ENCODE assay signal across 3 cellular contexts in the genomic region with DNA sequence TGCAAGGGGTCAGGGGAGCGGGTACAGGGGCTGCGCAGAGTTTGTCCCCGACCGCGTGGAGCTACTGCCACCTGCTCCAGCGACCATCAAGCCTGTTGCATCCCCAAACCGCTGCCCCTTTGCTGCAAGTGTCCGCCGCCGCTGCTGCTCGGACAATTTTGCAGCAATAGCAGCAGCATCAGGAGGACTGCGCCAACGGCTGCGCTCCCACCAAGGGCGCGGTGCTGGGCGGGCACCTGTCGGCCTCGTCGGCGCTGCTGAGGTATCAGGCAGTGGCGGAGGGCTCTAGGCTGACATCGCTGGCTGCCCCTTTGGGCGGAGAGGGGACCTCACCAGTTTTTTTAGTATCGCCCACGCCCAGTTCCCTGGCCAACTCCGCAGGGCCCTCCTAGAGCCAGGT. TPM values are rescaled to one million over a fixed set of nuclear protein-coding genes. Genes with fewer than 3 reads are reported as not detected.
"Had no signal": no experiment of that assay in that cellular context is flagged by ENCODE, and none has a peak within 500 bp of the region (broad histone marks: within the 10 kb centered on the region; RNA-seq: fewer than 3 reads in every experiment).

No MANE protein-coding gene starts in this region.

RNA-seq across cellular contexts. Expression of a gene that starts 1.2 kb away (rescaled TPM):
- total RNA-seq: activated naive CD4-positive, alpha-beta T cell treated with anti-CD3 and anti-CD28 coated beads for 36 hours; astrocyte; cardiac septum had no signal
